In the genomic region with DNA sequence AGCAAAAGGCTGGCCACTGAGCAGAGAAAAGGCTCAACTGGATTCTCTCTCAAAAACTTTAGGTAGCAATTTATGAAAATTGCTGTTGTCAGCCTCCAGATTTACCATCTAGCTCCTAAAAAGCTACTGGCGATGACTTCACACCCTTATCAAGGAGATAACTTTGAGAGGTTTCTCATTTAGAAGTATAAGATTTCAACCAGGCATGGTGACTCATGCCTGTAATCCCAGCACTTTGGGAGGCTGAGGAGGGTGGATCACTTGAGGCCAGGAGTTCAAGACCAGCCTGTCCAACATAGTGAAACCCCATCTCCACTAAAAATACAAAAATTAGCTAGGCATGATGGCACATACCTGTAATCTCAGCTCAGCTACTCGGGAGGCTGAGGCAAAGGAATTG, we compare ENCODE assay signal across 10 cellular contexts. TPM values are rescaled to one million over a fixed set of nuclear protein-coding genes. Genes with fewer than 3 reads are reported as not detected.
A peak's percentile ranks its signal among the peaks of the same experiment; 100 is the strongest.
DNase-seq lines count a peak whose midpoint lies in the region; ATAC-seq and TF ChIP-seq lines count a peak whose summit lies in the region.
"Not testable (repeated sequence)": the region's sequence is repeated elsewhere in the genome, so short reads cannot be mapped to it uniquely, and the experiment has no call there.
"Had no signal": no experiment of that assay in that cellular context is flagged by ENCODE, and none has a peak within 500 bp of the region (broad histone marks: within the 10 kb centered on the region; RNA-seq: fewer than 3 reads in every experiment).

No MANE protein-coding gene starts in this region.

- not testable (repeated sequence) for H4K20me1 ChIP-seq in OCI-LY1 (ENCODE audit: insufficient read depth, low read length)

- not testable (repeated sequence) for H3K9me3 Mint-ChIP-seq in CD8-positive, alpha-beta memory T cell; WTC11; activated T-cell treated with anti-CD3 and anti-CD28 coated beads, Interleukin-2, amount 50 U/mL, for 24 hours; activated naive CD8-positive, alpha-beta T cell (ENCODE audit: low read depth); progenitor cell of endocrine pancreas (ENCODE audit: low read depth)

- H3K4me1 Mint-ChIP-seq in CD8-positive, alpha-beta memory T cell = peaks cover 22 to 29% (median 28%) of the 10 kb centered on the region in 3 donors
- H3K4me1 Mint-ChIP-seq in WTC11 = peaks cover 32% of the 10 kb centered on the region
- peaks cover 35% of the 10 kb centered on the region for H3K4me1 Mint-ChIP-seq in activated T-cell treated with anti-CD3 and anti-CD28 coated beads, Interleukin-2, amount 50 U/mL, for 24 hours (ENCODE audit: low read depth)
- H3K4me1 Mint-ChIP-seq in activated naive CD8-positive, alpha-beta T cell (ENCODE audit: low read depth) = peaks cover 46% of the 10 kb centered on the region
- peaks cover 15% of the 10 kb centered on the region for H3K4me1 Mint-ChIP-seq in progenitor cell of endocrine pancreas (ENCODE audit: low read depth)

- peaks cover 43% of the 10 kb centered on the region for H3K4me1 ChIP-seq in CD8-positive, alpha-beta memory T cell (ENCODE audit: insufficient read depth, low read length)
- peaks cover 39% of the 10 kb centered on the region for H3K4me1 ChIP-seq in OCI-LY1 (ENCODE audit: insufficient read depth, low read length, severe bottlenecking)

- not testable (repeated sequence) for DNase-seq in CD8-positive, alpha-beta memory T cell; WTC11 (ENCODE audit: low spot score); activated T-cell treated with anti-CD3 and anti-CD28 coated beads, Interleukin-2, amount 50 U/mL, for 24 hours; progenitor cell of endocrine pancreas (ENCODE audit: low spot score, unreplicated experiment)
- peak; percentile 16 for DNase-seq in fibroblast of the aortic adventitia (ENCODE audit: low read depth)

- not testable (repeated sequence) for H3K36me3 ChIP-seq in CD8-positive, alpha-beta memory T cell (ENCODE audit: insufficient read depth, low read length); OCI-LY1 (ENCODE audit: insufficient read depth, low read length)

- not testable (repeated sequence) for H3K79me2 ChIP-seq in OCI-LY1 (ENCODE audit: insufficient read depth, low read length)

- H3K9ac ChIP-seq in OCI-LY1 (ENCODE audit: low read length) = peak overlapping the region; percentile 32

- H3K27me3 Mint-ChIP-seq in CD8-positive, alpha-beta memory T cell; WTC11 (ENCODE audit: low read depth); activated T-cell treated with anti-CD3 and anti-CD28 coated beads, Interleukin-2, amount 50 U/mL, for 24 hours; activated naive CD8-positive, alpha-beta T cell; progenitor cell of endocrine pancreas: not testable (repeated sequence)

- not testable (repeated sequence) for TF ChIP-seq CTCF in OCI-LY1 (IDR thresholded peaks at IDR 0.05; ENCODE audit: low read length); WTC11 (IDR thresholded peaks at IDR 0.05); fibroblast of the aortic adventitia (IDR thresholded peaks at IDR 0.05; ENCODE audit: insufficient read depth, low read length); progenitor cell of endocrine pancreas (IDR thresholded peaks at IDR 0.05; ENCODE audit: unreplicated experiment)

- not testable (repeated sequence) for H3F3A ChIP-seq in OCI-LY1 (ENCODE audit: insufficient read depth, low read length)

- not testable (repeated sequence) for H3K9me3 ChIP-seq in CD8-positive, alpha-beta memory T cell (ENCODE audit: low read length); OCI-LY1 (ENCODE audit: low read length)

- H3K27me3 ChIP-seq in CD8-positive, alpha-beta memory T cell (ENCODE audit: insufficient read depth, low read length, poor library complexity, severe bottlenecking); OCI-LY1 (ENCODE audit: insufficient read depth, low read length): not testable (repeated sequence)

- CTCF ChIA-PET in CD8-positive, alpha-beta memory T cell (lab: Charles Lee) = interaction anchor here (1.1 kb wide), 1 partner anchor 178 kb away, joined by 5 read pairs; no protein-coding TSS in a partner anchor
- CTCF ChIA-PET in WTC11 (lab: Charles Lee) = interaction anchor here (1.0 to 2.1 kb wide), 2 partner anchors 13 to 37 kb away, joined by 5 to 6 read pairs; no protein-coding TSS in a partner anchor

- peak overlapping the region in 2 of 7 donors; percentile 30 to 62 for H3K4me3 Mint-ChIP-seq in CD8-positive, alpha-beta memory T cell
- H3K4me3 Mint-ChIP-seq in WTC11; progenitor cell of endocrine pancreas (ENCODE audit: low read depth): not testable (repeated sequence)
- peak overlapping the region; percentile 39 for H3K4me3 Mint-ChIP-seq in activated T-cell treated with anti-CD3 and anti-CD28 coated beads, Interleukin-2, amount 50 U/mL, for 24 hours
- H3K4me3 Mint-ChIP-seq in activated naive CD8-positive, alpha-beta T cell = peak overlapping the region; percentile 62

- H2AFZ ChIP-seq in OCI-LY1 (ENCODE audit: low read length) = not testable (repeated sequence)

- H3K4me3 ChIP-seq in CD8-positive, alpha-beta memory T cell (ENCODE audit: low read length); OCI-LY1 (ENCODE audit: low read depth, low read length, poor library complexity, severe bottlenecking); fibroblast of the aortic adventitia (ENCODE audit: low read depth, low read length): not testable (repeated sequence)

- H3K27ac ChIP-seq in CD8-positive, alpha-beta memory T cell (ENCODE audit: low read depth, low read length) = not testable (repeated sequence)
- H3K27ac ChIP-seq in OCI-LY1 (ENCODE audit: low read depth, low read length, poor library complexity, severe bottlenecking) = peak overlapping the region; percentile 96

- POLR2A ChIA-PET in CD8-positive, alpha-beta memory T cell (lab: Charles Lee); WTC11 (lab: Charles Lee): not testable (repeated sequence)

- ATAC-seq in WTC11 = not testable (repeated sequence)

- H3K27ac Mint-ChIP-seq in CD8-positive, alpha-beta memory T cell = peak overlapping the region in 7 of 8 donors; percentile 23 to 94 (median 79)
- H3K27ac Mint-ChIP-seq in WTC11 = 0 out of 2 replicates have a peak overlapping the region, but pooled peaks have one; percentile 81
- peak overlapping the region; percentile 88 for H3K27ac Mint-ChIP-seq in activated T-cell treated with anti-CD3 and anti-CD28 coated beads, Interleukin-2, amount 50 U/mL, for 24 hours
- peak overlapping the region; percentile 98 for H3K27ac Mint-ChIP-seq in activated naive CD8-positive, alpha-beta T cell
- peak overlapping the region; percentile 49 for H3K27ac Mint-ChIP-seq in progenitor cell of endocrine pancreas

- not testable (repeated sequence) for H3K36me3 Mint-ChIP-seq in CD8-positive, alpha-beta memory T cell; WTC11; activated T-cell treated with anti-CD3 and anti-CD28 coated beads, Interleukin-2, amount 50 U/mL, for 24 hours (ENCODE audit: low read depth); activated naive CD8-positive, alpha-beta T cell; progenitor cell of endocrine pancreas (ENCODE audit: insufficient read depth)

- H3K9me2 ChIP-seq in OCI-LY1 (ENCODE audit: low read depth, low read length) = not testable (repeated sequence)

- H3K4me2 ChIP-seq in OCI-LY1 (ENCODE audit: low read length) = peak overlapping the region; percentile 51

RNA-seq across cellular contexts. Expression of gene SERINC5, which starts 14.7 kb away (rescaled TPM):
- 10 to 100 TPM; 32.9 to 33.3 TPM for total RNA-seq in CD8-positive, alpha-beta memory T cell
- polyA plus RNA-seq in CD8-positive, alpha-beta memory T cell = 13.7 TPM
- total RNA-seq in WTC11 (2021) (128 to 139 TPM (median 139 TPM) in 3 replicates), fibroblast of the aortic adventitia (ENCODE audit: low replicate concordance) (13.5 and 17.1 TPM in 2 replicates), progenitor cell of endocrine pancreas (174 and 198 TPM in 2 replicates)

RNA-seq across cellular contexts. Expression of gene SPZ1, which starts 49.3 kb away (rescaled TPM):
- total RNA-seq in CD8-positive, alpha-beta memory T cell = not detected
- not detected for polyA plus RNA-seq in CD8-positive, alpha-beta memory T cell
- total RNA-seq in WTC11 (2021) (not detected in 3 replicates), fibroblast of the aortic adventitia (ENCODE audit: low replicate concordance) (not detected in 2 replicates), progenitor cell of endocrine pancreas (not detected in 2 replicates)
- total RNA-seq: HT-29, LHCN-M2 had no signal
- polyA plus RNA-seq: AG04450 had no signal
